ENCODE assay signal across 8 cellular contexts in the genomic region with DNA sequence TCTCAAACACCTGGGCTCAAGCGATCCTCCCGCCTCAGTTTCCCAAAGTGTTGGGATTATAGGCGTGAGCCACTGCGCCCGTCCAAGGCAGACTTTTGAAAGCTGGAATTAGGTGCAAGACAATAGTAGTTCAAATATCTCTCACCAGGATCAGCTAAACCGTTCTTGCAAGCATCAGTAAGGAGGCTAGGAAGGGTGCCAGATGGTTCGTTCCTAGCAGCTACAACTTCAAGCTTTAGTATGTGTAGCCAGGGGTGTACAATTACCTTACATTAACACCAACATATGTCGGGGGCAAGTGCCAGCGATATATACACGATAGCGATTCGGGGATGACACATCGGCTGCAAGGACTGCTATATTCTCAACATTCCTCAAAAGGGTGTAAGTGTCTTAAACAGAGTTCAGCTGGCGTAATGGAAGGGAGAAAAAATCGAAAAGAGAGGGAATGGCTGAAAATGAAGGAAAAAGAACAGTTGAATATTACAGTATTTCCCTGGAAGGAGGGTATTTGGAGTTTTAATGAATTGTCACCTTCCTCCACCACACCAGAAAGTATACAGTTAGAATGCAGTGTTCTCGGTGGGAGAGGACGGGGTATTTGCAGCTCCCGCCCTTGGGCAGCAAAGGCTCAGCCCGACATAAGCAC. TPM values are rescaled to one million over a fixed set of nuclear protein-coding genes. Genes with fewer than 3 reads are reported as not detected.
DNase-seq lines count a peak whose midpoint lies in the region; ATAC-seq and FAIRE-seq lines count a peak whose summit lies in the region.

No MANE protein-coding gene starts in this region.

- H3K27me3 ChIP-seq in iPS-15b (ENCODE audit: control insufficient read depth, insufficient read depth, low read length) (no peaks in the 10 kb centered on the region), small intestine (ENCODE audit: control insufficient read depth in 2 of 2, insufficient read depth in 2 of 2, low read length in 2 of 2) (no peaks in the 10 kb centered on the region)

- peak overlapping the region; percentile 71 to 76 for H3K27ac ChIP-seq in small intestine (ENCODE audit: low read depth in 1 of 2, low read length in 1 of 2)

- no peaks in the 10 kb centered on the region for H3K9me3 ChIP-seq in iPS-15b (ENCODE audit: control insufficient read depth, insufficient read depth, low read length)
- H3K9me3 ChIP-seq in small intestine (ENCODE audit: control insufficient read depth, low read depth): no peaks in the 10 kb centered on the region

- ATAC-seq in GM21825 (IDR thresholded peaks at IDR 0.05; ENCODE audit: unreplicated experiment): no peak

- WGBS in small intestine, 3 donors: 6 to 21% (median 14%) methylated on average over 19 of the region's 19 CpGs

- FAIRE-seq in small intestine (lab: Jason Lieb, UNC): no peak
- FAIRE-seq in GM19239 (lab: Jason Lieb, UNC): no peak

- peak overlapping the region; percentile 57 for H3K9ac ChIP-seq in iPS-15b (ENCODE audit: low read depth, low read length)

- DNase-seq in NCI-H2107 treated with DMSO at 0.1 percent for 48 hours (lab: John Stamatoyannopoulos, UW; ENCODE audit: unreplicated experiment) (peak; percentile 29), NCI-H2107 (lab: John Stamatoyannopoulos, UW) (no peak), astrocyte of the hippocampus (ENCODE audit: low read depth, low spot score) (peak; percentile 39), small intestine (no peak), GM19239 (ENCODE audit: insufficient read length, low spot score) (no peak)
- no peak for DNase-seq in Jurkat, Clone E6-1 (ENCODE audit: low read depth, low spot score)

- H3K4me1 ChIP-seq in iPS-15b (ENCODE audit: control insufficient read depth, insufficient read depth, low read length) (no peaks in the 10 kb centered on the region), small intestine (ENCODE audit: control insufficient read depth in 2 of 2, insufficient read depth in 1 of 2, low read depth in 1 of 2, low read length in 1 of 2) (peaks cover 4 to 5% of the 10 kb centered on the region in 2 donors)

- peak overlapping the region; percentile 74 for H3K4me3 ChIP-seq in Jurkat, Clone E6-1 (ENCODE audit: low read length)
- H3K4me3 ChIP-seq in iPS-15b (ENCODE audit: low read depth, low read length) (peak overlapping the region; percentile 84), small intestine (ENCODE audit: low read depth in 1 of 2, low read length in 2 of 2) (peak overlapping the region; percentile 59 to 85)

- no peaks in the 10 kb centered on the region for H3K36me3 ChIP-seq in iPS-15b (ENCODE audit: control insufficient read depth, insufficient read depth, low read length)
- H3K36me3 ChIP-seq in small intestine (ENCODE audit: control insufficient read depth in 2 of 2, insufficient read depth in 2 of 2, low read length in 2 of 2): no peaks in the 10 kb centered on the region

RNA-seq across cellular contexts. Expression of a gene that starts 0.6 kb away (rescaled TPM):
- polyA plus RNA-seq in Jurkat, Clone E6-1 (2012; ENCODE audit: insufficient read depth, insufficient read length): 49.4 TPM
- polyA plus RNA-seq in small intestine: 100 to 1,000 TPM in 2 of 3 donors, 10 to 100 TPM in 1; 89.7 to 125 (median 103) TPM

Comparison
In these comparisons a context has a peak if more than half of its experiments do, and no peak if none do; other contexts are left out.
1. DNase-seq: peak in NCI-H2107 treated with DMSO at 0.1 percent for 48 hours (single experiment) and astrocyte of the hippocampus (single experiment); none in NCI-H2107 (single experiment), Jurkat, Clone E6-1 (single experiment), small intestine (single experiment) and GM19239 (single experiment).
2. Peak in every context shown above with its lines, with median percentiles within 50 percentile points of each other: H3K4me3 ChIP-seq.